8 cellular contexts compared by ENCODE assay signal in the genomic region with DNA sequence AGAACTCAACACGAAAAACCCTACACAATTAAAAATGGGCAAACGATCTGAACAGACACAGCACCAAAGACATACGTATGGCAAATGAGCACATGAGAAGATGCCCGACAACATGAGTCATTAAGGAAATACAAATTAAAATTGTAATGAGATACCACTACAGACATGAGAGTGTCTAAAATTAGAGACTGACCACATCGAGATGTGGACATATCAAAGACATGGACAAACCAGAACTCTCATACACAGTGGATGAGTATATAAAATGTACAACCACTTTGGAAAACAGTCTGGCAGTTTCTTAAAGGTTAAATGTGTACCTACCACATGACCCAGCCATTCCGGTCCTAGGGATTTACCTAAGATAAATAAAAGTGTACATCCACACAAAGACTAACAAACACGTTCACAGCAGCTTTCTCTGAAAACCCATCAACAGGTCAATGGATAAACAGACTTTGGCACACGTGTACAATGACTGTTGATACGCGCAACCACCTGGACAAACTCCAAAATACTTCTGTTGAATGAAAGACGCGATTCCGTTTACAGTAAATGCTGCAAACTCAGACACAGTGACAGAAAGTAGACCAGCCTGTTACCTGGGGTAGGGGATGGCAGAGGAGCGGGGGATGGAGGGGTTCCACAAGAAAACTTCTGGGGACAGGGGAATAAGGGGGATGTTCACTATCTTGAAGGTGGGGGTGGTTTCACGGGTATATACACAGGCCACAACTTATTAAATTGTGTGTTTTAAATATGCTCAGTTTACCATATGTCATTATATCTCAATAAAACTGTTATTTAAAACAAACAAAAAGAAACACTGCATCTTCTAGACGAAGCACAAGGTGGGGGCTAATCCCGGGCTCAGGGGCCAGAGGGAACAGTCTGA. TPM values are rescaled to one million over a fixed set of nuclear protein-coding genes. Genes with fewer than 3 reads are reported as not detected.
A peak's percentile ranks its signal among the peaks of the same experiment; 100 is the strongest.
DNase-seq lines count a peak whose midpoint lies in the region; ATAC-seq and TF ChIP-seq lines count a peak whose summit lies in the region.

No MANE protein-coding gene starts in this region.

- no peaks in the 10 kb centered on the region for H3K36me3 ChIP-seq in esophagus squamous epithelium
- H3K36me3 ChIP-seq in suprapubic skin, result no peaks in the 10 kb centered on the region

- TF ChIP-seq POLR2A in esophagus squamous epithelium (IDR thresholded peaks at IDR 0.05) (no peak), suprapubic skin (IDR thresholded peaks at IDR 0.05) (no peak)

- TF ChIP-seq CTCF in RWPE1 (conservative IDR thresholded peaks at IDR 0.05; ENCODE audit: low read depth), result no peak
- TF ChIP-seq CTCF in esophagus squamous epithelium (IDR thresholded peaks at IDR 0.05), result no peak
- TF ChIP-seq CTCF in suprapubic skin (IDR thresholded peaks at IDR 0.05), result no peak

- no peak for ATAC-seq in GM18868 (IDR thresholded peaks at IDR 0.05; ENCODE audit: unreplicated experiment)

- H3K9me3 ChIP-seq in esophagus squamous epithelium (no peaks in the 10 kb centered on the region), suprapubic skin (no peaks in the 10 kb centered on the region)

- H3K27me3 ChIP-seq in esophagus squamous epithelium, result no peaks in the 10 kb centered on the region
- H3K27me3 ChIP-seq in suprapubic skin, result no peaks in the 10 kb centered on the region

- H3K27ac ChIP-seq in RWPE1, result peak overlapping the region; percentile 99
- peak overlapping the region; percentile 83 to 92 (median 88) for H3K27ac ChIP-seq in esophagus squamous epithelium
- peak overlapping the region; percentile 89 for H3K27ac ChIP-seq in suprapubic skin

- CTCF ChIA-PET in RWPE1 (lab: Yijun Ruan, JAX), result interaction anchor here (0.9 to 4.4 kb wide), 2 partner anchors 9 to 11 kb away, joined by 3 to 43 read pairs; no protein-coding TSS in a partner anchor

- 22 to 38% methylated on average over 17 of the region's 17 CpGs for WGBS in esophagus squamous epithelium, 2 donors
- 48% methylated on average over 17 of the region's 17 CpGs for WGBS in suprapubic skin

- TF ChIP-seq EP300 in suprapubic skin (IDR thresholded peaks at IDR 0.05), result no peak

- H3K4me1 ChIP-seq in esophagus squamous epithelium (peaks cover 40 to 90% (median 40%) of the 10 kb centered on the region in 3 donors), suprapubic skin (peaks cover 68% of the 10 kb centered on the region)

- intact Hi-C loops in esophagus squamous epithelium (cut with DNase I), result no loop called here

- H3K4me3 ChIP-seq in esophagus squamous epithelium (peak overlapping the region; percentile 4 to 96 (median 80)), suprapubic skin (peak overlapping the region; percentile 93)

- POLR2A ChIA-PET in RWPE1 (lab: Yijun Ruan, JAX; ENCODE audit: low non-redundant PET), result no interaction called here

- DNase-seq in NCI-H510A treated with DMSO at 0.1 percent for 48 hours (lab: John Stamatoyannopoulos, UW), result peak; percentile 45
- no peak for DNase-seq in NCI-H510A (lab: John Stamatoyannopoulos, UW)
- DNase-seq in RWPE1 (ENCODE audit: low spot score), result no peak
- no peak for DNase-seq in esophagus squamous epithelium (lab: John Stamatoyannopoulos, UW)
- peak in 1 of 2 donors; percentile 31 for DNase-seq in suprapubic skin (ENCODE audit: low spot score in 2 of 2)
- DNase-seq in SKM-1 treated with dmso at 0.1 percent for 144 hours (lab: John Stamatoyannopoulos, UW; ENCODE audit: unreplicated experiment), result no peak
- DNase-seq in activated CD8-positive, alpha-beta memory T cell treated with anti-CD3 and anti-CD28 coated beads, Interleukin-2, amount 50 U/mL, for 4 hours, result no peak

RNA-seq across cellular contexts. Expression of a gene that starts 2.1 kb away (rescaled TPM):
- total RNA-seq in esophagus squamous epithelium (10 to 100 TPM; 18.4 to 45.7 (median 42.8) TPM), suprapubic skin (100 to 1,000 TPM in 1 of 4 donors, 10 to 100 TPM in 3; 52.4 to 101 (median 70.0) TPM)
